19 cellular contexts compared by ENCODE assay signal in genomic region chrX:1912193-1912592, GRCh38.
A peak's percentile ranks its signal among the peaks of the same experiment; 100 is the strongest.
DNase-seq lines count a peak whose midpoint lies in the region; ATAC-seq, FAIRE-seq and TF ChIP-seq lines count a peak whose summit lies in the region.
"Had no signal": no experiment of that assay in that cellular context is flagged by ENCODE, and none has a peak within 500 bp of the region (broad histone marks: within the 10 kb centered on the region; RNA-seq: fewer than 3 reads in every experiment).

No MANE protein-coding gene starts in this region.

- TF ChIP-seq RAD21 in H1 (IDR thresholded peaks at IDR 0.05 in 1 of 2, conservative IDR thresholded peaks at IDR 0.05 in 1 of 2; ENCODE audit: low read depth in 2 of 2, low read length in 2 of 2) = no peak

- H3K27me3 ChIP-seq in H1 (replicated peaks in 1 of 4; ENCODE audit: control insufficient read depth in 3 of 4, extremely low read depth in 1 of 4, insufficient read depth in 3 of 4, low read length in 3 of 4) (no peaks in the 10 kb centered on the region), upper lobe of right lung (no peaks in the 10 kb centered on the region), small intestine (ENCODE audit: control insufficient read depth in 2 of 2, insufficient read depth in 2 of 2, low read length in 2 of 2) (no peaks in the 10 kb centered on the region), transverse colon (no peaks in the 10 kb centered on the region)
- H3K27me3 ChIP-seq: BE2C had no signal

- H3K9ac ChIP-seq in H1 (replicated peaks in 1 of 4; ENCODE audit: extremely low read depth in 1 of 4, low read depth in 3 of 4, low read length in 3 of 4) = no peak overlapping the region

- H4K91ac ChIP-seq in H1 (replicated peaks; ENCODE audit: insufficient read length, low read length) = no peak overlapping the region

- H2AFZ ChIP-seq in H1 (ENCODE audit: low read length) = no peak overlapping the region

- no peak overlapping the region for H4K8ac ChIP-seq in H1 (ENCODE audit: extremely low read depth, insufficient read depth, low read length)

- H3K18ac ChIP-seq in H1 (ENCODE audit: extremely low read depth, low read length) = no peak overlapping the region

- TF ChIP-seq POLR2A in H1 (IDR thresholded peaks at IDR 0.05; ENCODE audit: control extremely low read depth in 1 of 2, low read depth in 2 of 2, low read length in 2 of 2) = no peak
- no peak for TF ChIP-seq POLR2A in transverse colon (IDR thresholded peaks at IDR 0.05)

- H3K9me3 ChIP-seq in H1 (ENCODE audit: insufficient read depth in 2 of 2, low read depth in 1 of 2, low read length in 1 of 2) (no peaks in the 10 kb centered on the region), upper lobe of right lung (no peaks in the 10 kb centered on the region), small intestine (ENCODE audit: control insufficient read depth, low read depth) (no peaks in the 10 kb centered on the region), transverse colon (no peaks in the 10 kb centered on the region)
- H3K9me3 ChIP-seq: BE2C, Caco-2, HAP-1 had no signal

- no peak overlapping the region for H2BK5ac ChIP-seq in H1 (ENCODE audit: low read depth, low read length)

- no peaks in the 10 kb centered on the region for H4K20me1 ChIP-seq in H1 (replicated peaks in 1 of 2; ENCODE audit: control insufficient read depth in 1 of 2, insufficient read depth in 2 of 2, low read length in 2 of 2)

- H2BK12ac ChIP-seq in H1 (ENCODE audit: low read depth, low read length) = 0 out of 2 replicates have a peak overlapping the region, but pooled peaks have one; percentile 68

- H3K36me3 ChIP-seq in H1 (ENCODE audit: control insufficient read depth in 2 of 4, insufficient read depth in 4 of 4, low read length in 3 of 4) (no peaks in the 10 kb centered on the region), upper lobe of right lung (no peaks in the 10 kb centered on the region), small intestine (ENCODE audit: control insufficient read depth in 2 of 2, insufficient read depth in 2 of 2, low read length in 2 of 2) (no peaks in the 10 kb centered on the region), transverse colon (no peaks in the 10 kb centered on the region)
- H3K36me3 ChIP-seq: BE2C, HAP-1 had no signal

- H3K4me3 ChIP-seq in H1 (ENCODE audit: extremely low read depth in 1 of 4, insufficient read depth in 2 of 4, low read depth in 3 of 4, low read length in 4 of 4) (no peak overlapping the region), upper lobe of right lung (no peak overlapping the region), small intestine (ENCODE audit: low read depth in 1 of 2, low read length in 2 of 2) (no peak overlapping the region), transverse colon (no peak overlapping the region)
- H3K4me3 ChIP-seq: GM12878, HAP-1 had no signal

- intact Hi-C loops in upper lobe of right lung (cut with DNase I) (no loop called here), transverse colon (cut with DNase I; ENCODE audit: low total_unique reads) (no loop called here)

- POLR2A ChIA-PET in H1 (lab: Charles Lee; ENCODE audit: partially characterized antibody) = no interaction called here

- TF ChIP-seq EP300 in H1 (IDR thresholded peaks at IDR 0.05; ENCODE audit: borderline replicate concordance in 1 of 2, low read depth in 2 of 2, low read length in 2 of 2) (no peak), transverse colon (IDR thresholded peaks at IDR 0.05; ENCODE audit: low read depth) (no peak)

- peak overlapping the region; percentile 89 for H3K23ac ChIP-seq in H1 (ENCODE audit: insufficient read length)

- FAIRE-seq in H1 (lab: Jason Lieb, UNC) (no peak), small intestine (lab: Jason Lieb, UNC) (no peak)
- FAIRE-seq: D721Med, GM12878 had no signal

- H2AK5ac ChIP-seq in H1 (ENCODE audit: low read depth, low read length) = no peak overlapping the region

- 85% methylated on average over 10 of the region's 10 CpGs; no CpG with 5 or more reads in 1 of the 2 experiments for WGBS in H1 (ENCODE audit: extremely low coverage in 1 of 2, insufficient coverage in 1 of 2, insufficient read length in 1 of 2, insufficient replicate concordance in 2 of 2, low coverage in 1 of 2, low lambda C conversion rate in 2 of 2, missing lambda C conversion rate in 1 of 2), 2 experiments
- 85 to 88% (median 86%) methylated on average over 10 of the region's 10 CpGs for WGBS in small intestine, 3 donors
- 85 to 86% methylated on average over 8 to 10 of the region's 10 CpGs for WGBS in transverse colon (ENCODE audit: low coverage in 1 of 2), 2 donors

- H3K4ac ChIP-seq in H1 (replicated peaks; ENCODE audit: insufficient read length, low read depth, low read length) = no peak overlapping the region

- no peaks in the 10 kb centered on the region for H3K79me2 ChIP-seq in H1 (ENCODE audit: control insufficient read depth in 1 of 2, insufficient read depth in 2 of 2, low read length in 2 of 2)

- TF ChIP-seq CTCF in H1 (IDR thresholded peaks at IDR 0.05; ENCODE audit: control extremely low read depth in 1 of 3, insufficient read depth in 1 of 3, low read depth in 1 of 3, low read length in 3 of 3) = no peak
- no peak for TF ChIP-seq CTCF in upper lobe of right lung (IDR thresholded peaks at IDR 0.05)
- no peak for TF ChIP-seq CTCF in transverse colon (IDR thresholded peaks at IDR 0.05)

- CTCF ChIA-PET in H1 (lab: Charles Lee; ENCODE audit: partially characterized antibody) = no interaction called here

- H3K79me1 ChIP-seq in H1 (ENCODE audit: low read depth, low read length) = no peaks in the 10 kb centered on the region

- no peak overlapping the region for H3K14ac ChIP-seq in H1 (ENCODE audit: insufficient read length)

- no peak overlapping the region for H3K56ac ChIP-seq in H1 (replicated peaks; ENCODE audit: insufficient read length, low read depth, low read length)

- H4K5ac ChIP-seq in H1 (ENCODE audit: insufficient read length, low read depth, low read length) = no peak overlapping the region

- peaks cover 2% of the 10 kb centered on the region; the same call in 1 of the 2 replicates for H3K23me2 ChIP-seq in H1 (ENCODE audit: low read depth, low read length)

- ATAC-seq in upper lobe of right lung = peak; percentile 69
- ATAC-seq: GM12878 had no signal

- H2BK20ac ChIP-seq in H1 (ENCODE audit: low read length) = no peak overlapping the region

- H3K27ac ChIP-seq in H1 (ENCODE audit: low read depth, low read length) (no peak overlapping the region), upper lobe of right lung (no peak overlapping the region), small intestine (ENCODE audit: low read depth in 1 of 2, low read length in 1 of 2) (no peak overlapping the region), transverse colon (no peak overlapping the region)
- H3K27ac ChIP-seq: HL-60 had no signal

- in situ Hi-C loops in transverse colon (cut with MboI; ENCODE audit: low pct_ligation_motif_present in 1 of 4, low pct_unique_long_range_greater_than_20kb in 1 of 4, low sequenced_read_pairs in 3 of 4) = no loop called here

- no peak overlapping the region for H3K4me2 ChIP-seq in H1 (ENCODE audit: insufficient read depth in 1 of 2, low read depth in 2 of 2, low read length in 2 of 2)

- H3K4me1 ChIP-seq in H1 (replicated peaks in 1 of 4; ENCODE audit: control insufficient read depth in 3 of 4, insufficient read depth in 4 of 4, low read length in 3 of 4) (peaks cover 0 to 6% (median 4%) of the 10 kb centered on the region in 4 experiments; a peak in 6 of 7 replicates), upper lobe of right lung (no peaks in the 10 kb centered on the region), small intestine (ENCODE audit: control insufficient read depth in 2 of 2, insufficient read depth in 1 of 2, low read depth in 1 of 2, low read length in 1 of 2) (no peaks in the 10 kb centered on the region), transverse colon (no peaks in the 10 kb centered on the region)
- H3K4me1 ChIP-seq: BE2C, Caco-2, HAP-1 had no signal

- H2BK120ac ChIP-seq in H1 (replicated peaks; ENCODE audit: low read depth, low read length) = no peak overlapping the region

- DNase-seq in NOMO-1 treated with DMSO at 0.1 percent for 48 hours (lab: John Stamatoyannopoulos, UW; ENCODE audit: unreplicated experiment) = peak; percentile 12
- DNase-seq in NOMO-1 treated with dmso at 0.1 percent for 144 hours (lab: John Stamatoyannopoulos, UW; ENCODE audit: unreplicated experiment) = no peak
- DNase-seq in NCI-H510A (lab: John Stamatoyannopoulos, UW) = peak; percentile 0
- no peak for DNase-seq in H1 (ENCODE audit: low read depth in 1 of 2, low spot score in 2 of 2)
- DNase-seq in upper lobe of right lung = no peak
- no peak for DNase-seq in small intestine
- DNase-seq in transverse colon = no peak
- no peak for DNase-seq in HK-2 (ENCODE audit: unreplicated experiment)
- DNase-seq: BE2C; C1 segment of cervical spinal cord; Caco-2; CD4-positive, CD25-positive, alpha-beta regulatory T cell; CD8-positive, alpha-beta memory T cell; GF-D8; GOT3 had no signal

- no peak overlapping the region for H2BK15ac ChIP-seq in H1 (ENCODE audit: low read length)

TF ChIP-seq in H1, 55 proteins besides CTCF, POLR2A, EP300 and RAD21:
- no peak for TF ChIP-seq CEBPB (IDR thresholded peaks at IDR 0.05; ENCODE audit: low read depth, low read length)
- TF ChIP-seq TEAD4 (IDR thresholded peaks at IDR 0.05; ENCODE audit: low read depth, low read length) = no peak
- TF ChIP-seq PHF8 (conservative IDR thresholded peaks at IDR 0.05; ENCODE audit: low read depth, low read length) = no peak
- no peak for TF ChIP-seq RBBP5 (IDR thresholded peaks at IDR 0.05; ENCODE audit: borderline replicate concordance, low read depth, low read length)
- no peak for TF ChIP-seq KDM1A (IDR thresholded peaks at IDR 0.05; ENCODE audit: borderline replicate concordance, low read length)
- TF ChIP-seq SP1 (IDR thresholded peaks at IDR 0.05; ENCODE audit: low read depth, low read length) = no peak
- no peak for TF ChIP-seq SP4 (IDR thresholded peaks at IDR 0.05; ENCODE audit: low read length)
- no peak for TF ChIP-seq E2F6 (IDR thresholded peaks at IDR 0.05)
- no peak for TF ChIP-seq CBX8 (IDR thresholded peaks at IDR 0.05; ENCODE audit: borderline replicate concordance, low read depth, low read length)
- no peak for TF ChIP-seq MAX (IDR thresholded peaks at IDR 0.05)
- TF ChIP-seq SAP30 (IDR thresholded peaks at IDR 0.05; ENCODE audit: insufficient read depth, insufficient replicate concordance, low read length) = no peak
TF ChIP-seq in H1: peak in this region for 0.

Comparison
In these comparisons a context has a peak if more than half of its experiments do, and no peak if none do; other contexts are left out.
1. DNase-seq: peak in NOMO-1 treated with DMSO at 0.1 percent for 48 hours (single experiment) and NCI-H510A (single experiment); none in NOMO-1 treated with dmso at 0.1 percent for 144 hours (single experiment), H1 (0 of 2), upper lobe of right lung (single experiment), small intestine (single experiment), transverse colon (single experiment) and HK-2 (single experiment).